ENCODE assay signal across 20 cellular contexts in the genomic region with DNA sequence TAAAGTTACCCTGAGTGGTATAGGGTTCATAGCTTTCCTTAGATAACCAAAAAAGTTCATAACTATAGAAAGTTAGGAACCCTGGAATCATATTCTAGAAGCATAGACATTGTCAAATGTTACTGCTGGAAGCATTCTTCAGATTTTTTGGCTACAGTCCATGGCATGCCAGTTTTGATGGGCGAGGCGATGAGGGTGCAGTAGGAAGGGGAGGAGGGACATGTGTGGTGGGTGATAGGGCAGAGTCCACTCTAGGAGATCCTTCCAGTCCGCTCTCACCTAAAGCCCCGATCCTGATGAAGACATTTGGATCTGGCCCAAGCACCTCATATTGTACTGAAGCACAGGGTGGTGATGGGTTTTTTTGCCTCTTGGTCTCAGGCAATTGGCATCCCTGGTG.
"Had no signal": no experiment of that assay in that cellular context is flagged by ENCODE, and none has a peak within 500 bp of the region (broad histone marks: within the 10 kb centered on the region; RNA-seq: fewer than 3 reads in every experiment).

No MANE protein-coding gene starts in this region.

- H3K4me1 ChIP-seq: body of pancreas, esophagus squamous epithelium, heart right ventricle, spleen, uterus had no signal

- H3K4me3 ChIP-seq: body of pancreas, esophagus squamous epithelium, heart right ventricle, ovary, spleen, uterus had no signal

- H3K4me1 Mint-ChIP-seq: activated CD4-positive, alpha-beta T cell treated with anti-CD3 and anti-CD28 coated beads for 36 hours had no signal

- H3K27ac ChIP-seq: body of pancreas, esophagus squamous epithelium, heart right ventricle, ovary, spleen, uterus had no signal

- H3K9me3 Mint-ChIP-seq: activated naive CD8-positive, alpha-beta T cell treated with anti-CD3 and anti-CD28 coated beads, Interleukin-2, amount 10 ng/mL, durations not matched to agents 7 days and 5 days; activated T-helper 1 cell treated with anti-CD3 and anti-CD28 coated beads, Interleukin-12 subunit alpha, Interleukin-12 subunit beta, Interleukin-2, Interleukin-4 antibody, amounts not matched to agents 30 ng/mL and 10 ng/mL and 1 ng/mL, durations not matched to agents 14 hours and 24 hours and 36 hours; neural crest cell; WTC11 had no signal

- H3K27ac Mint-ChIP-seq: activated CD4-positive, alpha-beta T cell treated with anti-CD3 and anti-CD28 coated beads for 36 hours; activated naive CD8-positive, alpha-beta T cell treated with anti-CD3 and anti-CD28 coated beads, Interleukin-2, amount 10 ng/mL, durations not matched to agents 7 days and 5 days; activated T-helper 1 cell treated with anti-CD3 and anti-CD28 coated beads, Interleukin-12 subunit alpha, Interleukin-12 subunit beta, Interleukin-2, Interleukin-4 antibody, amounts not matched to agents 30 ng/mL and 10 ng/mL and 1 ng/mL, durations not matched to agents 14 hours and 24 hours and 36 hours; WTC11 had no signal

- H3K4me3 Mint-ChIP-seq: activated CD4-positive, alpha-beta T cell treated with anti-CD3 and anti-CD28 coated beads for 36 hours; activated naive CD8-positive, alpha-beta T cell treated with anti-CD3 and anti-CD28 coated beads, Interleukin-2, amount 10 ng/mL, durations not matched to agents 7 days and 5 days; activated T-helper 1 cell treated with anti-CD3 and anti-CD28 coated beads, Interleukin-12 subunit alpha, Interleukin-12 subunit beta, Interleukin-2, Interleukin-4 antibody, amounts not matched to agents 30 ng/mL and 10 ng/mL and 1 ng/mL, durations not matched to agents 14 hours and 24 hours and 36 hours; neural crest cell; WTC11 had no signal

- H3K36me3 ChIP-seq: esophagus squamous epithelium, heart right ventricle, ovary, spleen, uterus had no signal

- H3K27me3 ChIP-seq: body of pancreas, esophagus squamous epithelium, ovary, spleen, uterus had no signal

- DNase-seq: activated CD4-positive, alpha-beta T cell treated with anti-CD3 and anti-CD28 coated beads for 36 hours; activated CD4-positive, alpha-beta T cell treated with anti-CD3 and anti-CD28 coated beads, Interleukin-2, amount 50 U/mL, for 48 hours; activated naive CD8-positive, alpha-beta T cell treated with anti-CD3 and anti-CD28 coated beads, Interleukin-2, amount 10 ng/mL, durations not matched to agents 7 days and 5 days; amygdala; body of pancreas; dermis blood vessel endothelial cell; effector memory CD4-positive, alpha-beta T cell; esophagus squamous epithelium; heart right ventricle; midbrain; ovary; spleen; stimulated activated naive CD4-positive, alpha-beta T cell; SW 1271; uterus had no signal

- FAIRE-seq: TTC549 had no signal

- H3K9me3 ChIP-seq: body of pancreas, esophagus squamous epithelium, ovary, spleen, uterus had no signal

- H3K36me3 Mint-ChIP-seq: activated naive CD8-positive, alpha-beta T cell treated with anti-CD3 and anti-CD28 coated beads, Interleukin-2, amount 10 ng/mL, durations not matched to agents 7 days and 5 days; WTC11 had no signal

- H3K27me3 Mint-ChIP-seq: activated naive CD8-positive, alpha-beta T cell treated with anti-CD3 and anti-CD28 coated beads, Interleukin-2, amount 10 ng/mL, durations not matched to agents 7 days and 5 days had no signal

- ATAC-seq: activated CD4-positive, alpha-beta T cell treated with anti-CD3 and anti-CD28 coated beads for 36 hours; body of pancreas; heart right ventricle; sciatic nerve; WTC11 had no signal
